Comparison of ENCODE assay signal across 25 cellular contexts in genomic region chr2:232973336-232973735, GRCh38. TPM values are rescaled to one million over a fixed set of nuclear protein-coding genes. Genes with fewer than 3 reads are reported as not detected.
"Had no signal": no experiment of that assay in that cellular context is flagged by ENCODE, and none has a peak within 500 bp of the region (broad histone marks: within the 10 kb centered on the region; RNA-seq: fewer than 3 reads in every experiment).

No MANE protein-coding gene starts in this region.

- H3K4me1 ChIP-seq: gastrocnemius medialis, prostate gland, right atrium auricular region, sigmoid colon, testis, tibial artery, upper lobe of left lung had no signal

- H3K27me3 ChIP-seq: dorsolateral prefrontal cortex, gastrocnemius medialis, neutrophil, right atrium auricular region, sigmoid colon, testis, upper lobe of left lung had no signal

- DNase-seq: dorsolateral prefrontal cortex; effector CD4-positive, alpha-beta T cell; foreskin fibroblast; gastrocnemius medialis; mesenchymal stem cell; natural killer cell; sigmoid colon; stimulated activated CD4-positive, alpha-beta T cell treated with anti-CD3 and anti-CD28 coated beads, Interleukin-4, amount 100 ng/mL, for 4 hours; stimulated activated naive CD8-positive, alpha-beta T cell treated with anti-CD3 and anti-CD28 coated beads, Interleukin-15, Interleukin-2, amounts not matched to agents 100 U/mL and 50 U/mL, for 24 hours; substantia nigra; testis; upper lobe of left lung had no signal

- H3K9me3 ChIP-seq: gastrocnemius medialis, neutrophil, prostate gland, right atrium auricular region, sigmoid colon, testis, tibial artery, upper lobe of left lung had no signal

- ATAC-seq: esophagus mucosa; gastrocnemius medialis; natural killer cell; stimulated activated memory B cell treated with anti-CD40 and anti-IgM and Interleukin-4, amounts not matched to agents 10 μg/mL and 1 μg/mL and 100 μg/mL, for 72 hours; stimulated activated naive CD8-positive, alpha-beta T cell treated with anti-CD3 and anti-CD28 coated beads, Interleukin-15, Interleukin-2, amounts not matched to agents 100 U/mL and 50 U/mL, for 24 hours had no signal

- H3K4me3 ChIP-seq: dorsolateral prefrontal cortex, gastrocnemius medialis, prostate gland, right atrium auricular region, sigmoid colon, testis, tibial artery, upper lobe of left lung had no signal

- H3K36me3 ChIP-seq: gastrocnemius medialis, neutrophil, prostate gland, right atrium auricular region, sigmoid colon, tibial artery, upper lobe of left lung had no signal

- H3K9ac ChIP-seq: parathyroid adenoma had no signal

- H3K27ac ChIP-seq: dorsolateral prefrontal cortex, epithelial cell of prostate, gastrocnemius medialis, neutrophil, parathyroid adenoma, prostate gland, right atrium auricular region, sigmoid colon, testis, tibial artery, upper lobe of left lung had no signal

RNA-seq across cellular contexts. Expression of gene NGEF, which starts 39.7 kb away (rescaled TPM):
- total RNA-seq: lung microvascular endothelial cell, natural killer cell had no signal

RNA-seq across cellular contexts. Expression of gene NEU2, which starts 59.1 kb away (rescaled TPM):
- total RNA-seq: dorsolateral prefrontal cortex, esophagus mucosa, gastrocnemius medialis, glomerular endothelial cell, lung microvascular endothelial cell, myocyte, natural killer cell, omental fat pad, prostate gland, right atrium auricular region, sigmoid colon, skeletal muscle tissue, testis, upper lobe of left lung had no signal
